Comparison of ENCODE assay signal across 1 cellular context in genomic region chr1:17561561-17561985, GRCh38.
TF ChIP-seq lines count a peak whose summit lies in the region.

No MANE protein-coding gene starts in this region.

TF ChIP-seq in HepG2, 621 proteins besides CTCF, POLR2A, EP300 and RAD21 (continued from another document):
- no peak for TF ChIP-seq ATF3 (CRISPR knock-in tag; IDR thresholded peaks at IDR 0.05)
- TF ChIP-seq ZNF737 (CRISPR knock-in tag; IDR thresholded peaks at IDR 0.05; ENCODE audit: borderline replicate concordance) = no peak
- TF ChIP-seq ZNF557 (CRISPR knock-in tag; IDR thresholded peaks at IDR 0.05) = no peak
- TF ChIP-seq ZBTB37 (CRISPR knock-in tag; IDR thresholded peaks at IDR 0.05) = no peak
- TF ChIP-seq PITX1 (CRISPR knock-in tag; IDR thresholded peaks at IDR 0.05) = no peak
